ENCODE assay signal across 9 cellular contexts in the genomic region with DNA sequence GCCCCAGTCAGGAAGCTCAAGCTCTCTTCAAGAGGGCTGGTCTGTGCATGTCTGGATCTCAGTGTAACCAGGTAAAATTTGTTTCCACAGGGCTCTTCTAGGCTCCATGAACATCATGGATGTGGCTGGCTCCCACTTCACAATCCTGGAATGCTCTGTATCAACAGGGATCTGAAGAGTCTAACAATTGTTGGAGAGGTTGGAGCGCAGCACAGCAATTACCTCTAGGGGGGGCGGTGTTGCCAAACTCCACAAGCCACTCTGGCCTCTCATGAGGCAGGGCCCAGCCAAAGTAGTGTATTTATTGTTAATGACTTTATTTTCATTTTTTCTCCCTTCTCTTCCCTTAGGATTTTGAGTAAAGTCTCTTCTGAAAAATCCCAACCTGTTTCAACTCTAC. TPM values are rescaled to one million over a fixed set of nuclear protein-coding genes. Genes with fewer than 3 reads are reported as not detected.
DNase-seq lines count a peak whose midpoint lies in the region; ATAC-seq, FAIRE-seq and TF ChIP-seq lines count a peak whose summit lies in the region.
"Had no signal": no experiment of that assay in that cellular context is flagged by ENCODE, and none has a peak within 500 bp of the region (broad histone marks: within the 10 kb centered on the region; RNA-seq: fewer than 3 reads in every experiment).

No MANE protein-coding gene starts in this region.

- intact Hi-C loops in HepG2 (cut with micrococcal nuclease; ENCODE audit: unreplicated experiment), result no loop called here

- H3K27me3 ChIP-seq in HepG2 (ENCODE audit: control insufficient read depth in 1 of 2, insufficient read depth in 2 of 2, low read length in 2 of 2) (no peaks in the 10 kb centered on the region), gastroesophageal sphincter (no peaks in the 10 kb centered on the region)

- H3K36me3 ChIP-seq in HepG2 (replicated peaks in 1 of 2; ENCODE audit: control insufficient read depth in 1 of 2, insufficient read depth in 2 of 2, low read length in 2 of 2) (no peaks in the 10 kb centered on the region), gastroesophageal sphincter (no peaks in the 10 kb centered on the region)

- in situ Hi-C loops in HepG2 (cut with HindIII; ENCODE audit: extremely low pct_ligation_motif_present, low pct_unique_long_range_greater_than_20kb), result loop anchor here (25.0 kb wide), 1 partner anchor 242 kb away; a partner anchor contains a TSS

- TF ChIP-seq POLR2A in HepG2 (IDR thresholded peaks at IDR 0.05; ENCODE audit: insufficient read depth in 1 of 2, low read depth in 2 of 2, low read length in 2 of 2) (no peak), gastroesophageal sphincter (IDR thresholded peaks at IDR 0.05) (no peak)

- no peaks in the 10 kb centered on the region for H3K9me3 Mint-ChIP-seq in WTC11

- no peak for TF ChIP-seq EP300 in HepG2 (IDR thresholded peaks at IDR 0.05; ENCODE audit: low read depth in 2 of 2, low read length in 2 of 2)
- TF ChIP-seq EP300 in HepG2 (CRISPR knock-in tag; IDR thresholded peaks at IDR 0.05; ENCODE audit: borderline replicate concordance), result no peak
- no peak for TF ChIP-seq EP300 in gastroesophageal sphincter (IDR thresholded peaks at IDR 0.05)

- H3K9me3 ChIP-seq in HepG2 (ENCODE audit: low read length), result no peaks in the 10 kb centered on the region
- no peaks in the 10 kb centered on the region for H3K9me3 ChIP-seq in gastroesophageal sphincter

- no peak for TF ChIP-seq CTCF in WTC11 (IDR thresholded peaks at IDR 0.05)
- peak; percentile 67 for TF ChIP-seq CTCF in HepG2 (CRISPR knock-in tag; IDR thresholded peaks at IDR 0.05)
- TF ChIP-seq CTCF in gastroesophageal sphincter (IDR thresholded peaks at IDR 0.05), result peak in 1 of 4 experiments; percentile 31

- 0 out of 2 replicates have a peak, but pooled peaks have one; percentile 11 for TF ChIP-seq RAD21 in HepG2 (CRISPR knock-in tag; IDR thresholded peaks at IDR 0.05)

- no peak overlapping the region for H3K4me3 Mint-ChIP-seq in WTC11

- H3K79me2 ChIP-seq in HepG2 (ENCODE audit: insufficient read depth, low read length), result no peaks in the 10 kb centered on the region

- WGBS in HepG2 (ENCODE audit: low lambda C conversion rate), result 13% methylated on average over 2 of the region's 2 CpGs
- 17 to 34% methylated on average over 2 of the region's 2 CpGs for WGBS in gastroesophageal sphincter (ENCODE audit: low coverage in 1 of 2), 2 donors

- H3K4me1 ChIP-seq in HepG2 (ENCODE audit: insufficient read depth, low read length), result peaks cover 12% of the 10 kb centered on the region
- H3K4me1 ChIP-seq in gastroesophageal sphincter, result peaks cover 0 to 7% (median 0%) of the 10 kb centered on the region in 3 donors

- H3K4me2 ChIP-seq in HepG2 (ENCODE audit: low read depth, low read length), result no peak overlapping the region

- FAIRE-seq in HepG2 (lab: Jason Lieb, UNC), result peak; percentile 43

- H3K36me3 Mint-ChIP-seq in WTC11, result no peaks in the 10 kb centered on the region

- H3K4me3 ChIP-seq in HepG2 (replicated peaks in 1 of 3; ENCODE audit: insufficient read depth in 1 of 3, low read depth in 2 of 3, low read length in 3 of 3) (no peak overlapping the region), gastroesophageal sphincter (no peak overlapping the region)

- ATAC-seq in WTC11 (peak; percentile 97), HepG2 (peak; percentile 94), gastroesophageal sphincter (no peak), HG03432 (IDR thresholded peaks at IDR 0.05; ENCODE audit: unreplicated experiment) (no peak)

- H4K20me1 ChIP-seq in HepG2 (ENCODE audit: insufficient read depth, low read length), result no peaks in the 10 kb centered on the region

- peaks cover 2% of the 10 kb centered on the region; the same call in 1 of the 2 replicates for H3K27me3 Mint-ChIP-seq in WTC11 (ENCODE audit: low read depth)

- peak; percentile 37 for DNase-seq in NCI-H146 (lab: John Stamatoyannopoulos, UW)
- DNase-seq in NCI-H146 treated with DMSO at 0.1 percent for 48 hours (lab: John Stamatoyannopoulos, UW; ENCODE audit: unreplicated experiment), result no peak
- peak; percentile 48 for DNase-seq in LHCN-M2 (ENCODE audit: low read depth)
- peak; percentile 59 for DNase-seq in WTC11 (ENCODE audit: low spot score)
- DNase-seq in HepG2 (ENCODE audit: low spot score), result peak; percentile 48
- DNase-seq in NOMO-1 treated with dmso at 0.1 percent for 144 hours (lab: John Stamatoyannopoulos, UW; ENCODE audit: unreplicated experiment), result no peak

- peaks cover 10% of the 10 kb centered on the region for H3K4me1 Mint-ChIP-seq in WTC11

- CTCF ChIA-PET in WTC11 (lab: Charles Lee), result interaction anchor here (1.1 to 1.9 kb wide), 2 partner anchors 119 to 233 kb away, joined by 7 to 8 read pairs; no protein-coding TSS in a partner anchor
- CTCF ChIA-PET in HepG2 (lab: Yijun Ruan, JAX; ENCODE audit: low intra/inter-chr PET ratio, low total read pairs), result no interaction called here

- H3K27ac Mint-ChIP-seq in WTC11, result 0 out of 2 replicates have a peak overlapping the region, but pooled peaks have one; percentile 54

- POLR2A ChIA-PET in WTC11 (lab: Charles Lee) (no interaction called here), HepG2 (lab: Yijun Ruan, JAX) (no interaction called here)

- BruUV-seq in HepG2 (replicated peaks; lab: Mats Ljungman, UMichigan), result no TSS peak

- H3K27ac ChIP-seq in HepG2 (ENCODE audit: extremely low read length, insufficient read depth, low read length), result no peak overlapping the region
- no peak overlapping the region for H3K27ac ChIP-seq in gastroesophageal sphincter

- no peak overlapping the region for H2AFZ ChIP-seq in HepG2 (ENCODE audit: low read length)

- no peak overlapping the region for H3K9ac ChIP-seq in HepG2 (ENCODE audit: insufficient read depth, low read depth, low read length)

RNA-seq across cellular contexts. Expression of a gene that starts 6.1 kb away (rescaled TPM):
- 35.4 and 40.8 TPM in 2 replicates for total RNA-seq in LHCN-M2 (2014; rRNA removed)
- 22.9 TPM for polyA plus RNA-seq in LHCN-M2 (2012)
- total RNA-seq in WTC11 (2021), result 36.6 to 42.3 TPM (median 38.0 TPM) in 3 replicates
- total RNA-seq in HepG2 (2016; rRNA removed; fragmentation: Illumina TruSeq; extraction: Trizol), result 60.2 and 60.3 TPM in 2 replicates
- total RNA-seq in HepG2 (2016; cell fraction: cytosol; rRNA removed; fragmentation: Illumina TruSeq; extraction: Trizol; ENCODE audit: low read depth), result 13.3 and 14.4 TPM in 2 replicates
- total RNA-seq in HepG2 (2016; cell fraction: insoluble cytoplasmic fraction; rRNA removed; fragmentation: Illumina TruSeq; extraction: Trizol), result 56.4 and 59.3 TPM in 2 replicates
- total RNA-seq in HepG2 (2016; cell fraction: membrane; rRNA removed; fragmentation: Illumina TruSeq; extraction: Trizol), result 25.4 and 30.0 TPM in 2 replicates
- 46.2 and 46.9 TPM in 2 replicates for total RNA-seq in HepG2 (2016; cell fraction: nucleus; rRNA removed; fragmentation: Illumina TruSeq; extraction: Trizol)
- 38.4 and 42.2 TPM in 2 replicates for polyA plus RNA-seq in HepG2 (2011; rRNA removed)
- polyA plus RNA-seq in HepG2 (2011; cell fraction: cytosol; rRNA removed), result 31.2 and 31.6 TPM in 2 replicates
- 105 and 110 TPM in 2 replicates for polyA plus RNA-seq in HepG2 (2011; cell fraction: nucleus; rRNA removed)
- 31.8 and 34.3 TPM in 2 replicates for polyA plus RNA-seq in HepG2 (2012)
- 12.5 and 14.4 TPM in 2 replicates for polyA plus RNA-seq in HepG2 (2016; cell fraction: cytosol; fragmentation: Illumina TruSeq; extraction: Trizol; ENCODE audit: low read depth)
- polyA plus RNA-seq in HepG2 (2016; cell fraction: insoluble cytoplasmic fraction; fragmentation: Illumina TruSeq; extraction: Trizol; ENCODE audit: low read depth), result 49.2 and 49.4 TPM in 2 replicates
- polyA plus RNA-seq in HepG2 (2016; cell fraction: membrane; fragmentation: Illumina TruSeq; extraction: Trizol; ENCODE audit: low read depth), result 17.8 and 21.2 TPM in 2 replicates
- polyA plus RNA-seq in HepG2 (2016; cell fraction: nucleus; fragmentation: Illumina TruSeq; extraction: Trizol; ENCODE audit: insufficient read depth, low read depth), result 79.9 and 81.6 TPM in 2 replicates
- 63.6 and 87.1 TPM in 2 replicates for polyA minus RNA-seq in HepG2 (2011; rRNA and poly(A)+ RNA removed; ENCODE audit: low replicate concordance)
- 14.2 and 16.3 TPM in 2 replicates for polyA minus RNA-seq in HepG2 (2011; cell fraction: cytosol; rRNA and poly(A)+ RNA removed)
- 53.6 and 66.0 TPM in 2 replicates for polyA minus RNA-seq in HepG2 (2011; cell fraction: nucleus; rRNA and poly(A)+ RNA removed)
- total RNA-seq in gastroesophageal sphincter, result 10 to 100 TPM; 36.2 to 49.2 (median 44.3) TPM

RNA-seq across cellular contexts. Expression of a gene that starts 26.2 kb away (rescaled TPM):
- total RNA-seq in LHCN-M2 (2014; rRNA removed) (50.1 and 63.5 TPM in 2 replicates), WTC11 (2021) (64.5 to 76.2 TPM (median 66.5 TPM) in 3 replicates), HepG2 (2016; rRNA removed; fragmentation: Illumina TruSeq; extraction: Trizol) (25.4 and 29.0 TPM in 2 replicates), gastroesophageal sphincter (100 to 1,000 TPM in 1 of 4 donors, 10 to 100 TPM in 3; 56.8 to 117 (median 66.4) TPM)
- polyA plus RNA-seq in LHCN-M2 (2012), result 52.7 TPM
- total RNA-seq in HepG2 (2016; cell fraction: cytosol; rRNA removed; fragmentation: Illumina TruSeq; extraction: Trizol; ENCODE audit: low read depth), result 23.8 and 24.8 TPM in 2 replicates
- total RNA-seq in HepG2 (2016; cell fraction: insoluble cytoplasmic fraction; rRNA removed; fragmentation: Illumina TruSeq; extraction: Trizol), result 20.5 and 27.5 TPM in 2 replicates
- total RNA-seq in HepG2 (2016; cell fraction: membrane; rRNA removed; fragmentation: Illumina TruSeq; extraction: Trizol), result 52.6 and 55.8 TPM in 2 replicates
- total RNA-seq in HepG2 (2016; cell fraction: nucleus; rRNA removed; fragmentation: Illumina TruSeq; extraction: Trizol), result 28.8 and 35.1 TPM in 2 replicates
- polyA plus RNA-seq in HepG2 (2011; rRNA removed), result 36.1 and 42.9 TPM in 2 replicates
- 18.8 and 21.5 TPM in 2 replicates for polyA plus RNA-seq in HepG2 (2011; cell fraction: cytosol; rRNA removed)
- 166 and 190 TPM in 2 replicates for polyA plus RNA-seq in HepG2 (2011; cell fraction: nucleus; rRNA removed)
- 37.1 and 38.4 TPM in 2 replicates for polyA plus RNA-seq in HepG2 (2012)
- polyA plus RNA-seq in HepG2 (2016; cell fraction: cytosol; fragmentation: Illumina TruSeq; extraction: Trizol; ENCODE audit: low read depth), result 40.0 and 43.8 TPM in 2 replicates
- polyA plus RNA-seq in HepG2 (2016; cell fraction: insoluble cytoplasmic fraction; fragmentation: Illumina TruSeq; extraction: Trizol; ENCODE audit: low read depth), result 28.4 and 42.1 TPM in 2 replicates
- 59.8 and 69.8 TPM in 2 replicates for polyA plus RNA-seq in HepG2 (2016; cell fraction: membrane; fragmentation: Illumina TruSeq; extraction: Trizol; ENCODE audit: low read depth)
- polyA plus RNA-seq in HepG2 (2016; cell fraction: nucleus; fragmentation: Illumina TruSeq; extraction: Trizol; ENCODE audit: insufficient read depth, low read depth), result 134 and 135 TPM in 2 replicates
- polyA minus RNA-seq in HepG2 (2011; rRNA and poly(A)+ RNA removed; ENCODE audit: low replicate concordance), result 62.6 and 62.7 TPM in 2 replicates
- 24.4 and 29.1 TPM in 2 replicates for polyA minus RNA-seq in HepG2 (2011; cell fraction: cytosol; rRNA and poly(A)+ RNA removed)
- polyA minus RNA-seq in HepG2 (2011; cell fraction: nucleus; rRNA and poly(A)+ RNA removed), result 50.5 and 58.6 TPM in 2 replicates

RNA-seq across cellular contexts. Expression of a gene that starts 32.1 kb away (rescaled TPM):
- total RNA-seq in LHCN-M2 (2014; rRNA removed) (not detected in 2 replicates), WTC11 (2021) (not detected in 3 replicates), HepG2 (2016; rRNA removed; fragmentation: Illumina TruSeq; extraction: Trizol) (not detected in 2 replicates), gastroesophageal sphincter (not detected)
- 0.02 TPM for polyA plus RNA-seq in LHCN-M2 (2012)
- not detected in 2 replicates for total RNA-seq in HepG2 (2016; cell fraction: cytosol; rRNA removed; fragmentation: Illumina TruSeq; extraction: Trizol; ENCODE audit: low read depth)
- not detected in 2 replicates for total RNA-seq in HepG2 (2016; cell fraction: insoluble cytoplasmic fraction; rRNA removed; fragmentation: Illumina TruSeq; extraction: Trizol)
- not detected in 2 replicates for total RNA-seq in HepG2 (2016; cell fraction: membrane; rRNA removed; fragmentation: Illumina TruSeq; extraction: Trizol)
- not detected in 2 replicates for total RNA-seq in HepG2 (2016; cell fraction: nucleus; rRNA removed; fragmentation: Illumina TruSeq; extraction: Trizol)
- not detected in 2 replicates for polyA plus RNA-seq in HepG2 (2011; rRNA removed)
- not detected in 2 replicates for polyA plus RNA-seq in HepG2 (2011; cell fraction: cytosol; rRNA removed)
- not detected in 2 replicates for polyA plus RNA-seq in HepG2 (2011; cell fraction: nucleus; rRNA removed)
- polyA plus RNA-seq in HepG2 (2012), result not detected in 2 replicates
- not detected in 2 replicates for polyA plus RNA-seq in HepG2 (2016; cell fraction: cytosol; fragmentation: Illumina TruSeq; extraction: Trizol; ENCODE audit: low read depth)
- not detected in 2 replicates for polyA plus RNA-seq in HepG2 (2016; cell fraction: insoluble cytoplasmic fraction; fragmentation: Illumina TruSeq; extraction: Trizol; ENCODE audit: low read depth)
- polyA plus RNA-seq in HepG2 (2016; cell fraction: membrane; fragmentation: Illumina TruSeq; extraction: Trizol; ENCODE audit: low read depth), result not detected in 2 replicates
- polyA plus RNA-seq in HepG2 (2016; cell fraction: nucleus; fragmentation: Illumina TruSeq; extraction: Trizol; ENCODE audit: insufficient read depth, low read depth), result not detected in 2 replicates
- polyA minus RNA-seq in HepG2 (2011; rRNA and poly(A)+ RNA removed; ENCODE audit: low replicate concordance), result not detected in 2 replicates
- polyA minus RNA-seq in HepG2 (2011; cell fraction: cytosol; rRNA and poly(A)+ RNA removed), result not detected in 2 replicates
- polyA minus RNA-seq in HepG2 (2011; cell fraction: nucleus; rRNA and poly(A)+ RNA removed), result not detected in 2 replicates
- polyA plus RNA-seq: neural cell had no signal

RNA-seq across cellular contexts. Expression of a gene that starts 45.6 kb away (rescaled TPM):
- 569 and 621 TPM in 2 replicates for total RNA-seq in LHCN-M2 (2014; rRNA removed)
- 919 TPM for polyA plus RNA-seq in LHCN-M2 (2012)
- 370 to 399 TPM (median 383 TPM) in 3 replicates for total RNA-seq in WTC11 (2021)
- 124 and 126 TPM in 2 replicates for total RNA-seq in HepG2 (2016; rRNA removed; fragmentation: Illumina TruSeq; extraction: Trizol)
- total RNA-seq in HepG2 (2016; cell fraction: cytosol; rRNA removed; fragmentation: Illumina TruSeq; extraction: Trizol; ENCODE audit: low read depth), result 72.2 and 73.9 TPM in 2 replicates
- total RNA-seq in HepG2 (2016; cell fraction: insoluble cytoplasmic fraction; rRNA removed; fragmentation: Illumina TruSeq; extraction: Trizol), result 120 and 132 TPM in 2 replicates
- total RNA-seq in HepG2 (2016; cell fraction: membrane; rRNA removed; fragmentation: Illumina TruSeq; extraction: Trizol), result 105 and 110 TPM in 2 replicates
- total RNA-seq in HepG2 (2016; cell fraction: nucleus; rRNA removed; fragmentation: Illumina TruSeq; extraction: Trizol), result 55.3 and 71.0 TPM in 2 replicates
- polyA plus RNA-seq in HepG2 (2011; rRNA removed), result 146 and 189 TPM in 2 replicates
- polyA plus RNA-seq in HepG2 (2011; cell fraction: cytosol; rRNA removed), result 105 and 107 TPM in 2 replicates
- 190 and 200 TPM in 2 replicates for polyA plus RNA-seq in HepG2 (2011; cell fraction: nucleus; rRNA removed)
- polyA plus RNA-seq in HepG2 (2012), result 119 and 172 TPM in 2 replicates
- 89.6 and 102 TPM in 2 replicates for polyA plus RNA-seq in HepG2 (2016; cell fraction: cytosol; fragmentation: Illumina TruSeq; extraction: Trizol; ENCODE audit: low read depth)
- polyA plus RNA-seq in HepG2 (2016; cell fraction: insoluble cytoplasmic fraction; fragmentation: Illumina TruSeq; extraction: Trizol; ENCODE audit: low read depth), result 155 and 182 TPM in 2 replicates
- polyA plus RNA-seq in HepG2 (2016; cell fraction: membrane; fragmentation: Illumina TruSeq; extraction: Trizol; ENCODE audit: low read depth), result 110 and 116 TPM in 2 replicates
- polyA plus RNA-seq in HepG2 (2016; cell fraction: nucleus; fragmentation: Illumina TruSeq; extraction: Trizol; ENCODE audit: insufficient read depth, low read depth), result 139 and 149 TPM in 2 replicates
- polyA minus RNA-seq in HepG2 (2011; rRNA and poly(A)+ RNA removed; ENCODE audit: low replicate concordance), result 177 and 651 TPM in 2 replicates
- polyA minus RNA-seq in HepG2 (2011; cell fraction: cytosol; rRNA and poly(A)+ RNA removed), result 51.9 and 58.8 TPM in 2 replicates
- 68.9 and 87.9 TPM in 2 replicates for polyA minus RNA-seq in HepG2 (2011; cell fraction: nucleus; rRNA and poly(A)+ RNA removed)
- 100 to 1,000 TPM; 234 to 322 (median 288) TPM for total RNA-seq in gastroesophageal sphincter

RNA-seq across cellular contexts. Expression of a gene that starts 57.0 kb away (rescaled TPM):
- 34.8 and 45.4 TPM in 2 replicates for total RNA-seq in LHCN-M2 (2014; rRNA removed)
- 40.7 TPM for polyA plus RNA-seq in LHCN-M2 (2012)
- total RNA-seq in WTC11 (2021), result 49.7 to 63.6 TPM (median 50.0 TPM) in 3 replicates
- total RNA-seq in HepG2 (2016; rRNA removed; fragmentation: Illumina TruSeq; extraction: Trizol), result 32.7 and 38.8 TPM in 2 replicates
- total RNA-seq in HepG2 (2016; cell fraction: cytosol; rRNA removed; fragmentation: Illumina TruSeq; extraction: Trizol; ENCODE audit: low read depth), result 7.0 and 8.6 TPM in 2 replicates
- total RNA-seq in HepG2 (2016; cell fraction: insoluble cytoplasmic fraction; rRNA removed; fragmentation: Illumina TruSeq; extraction: Trizol), result 30.5 and 38.2 TPM in 2 replicates
- 9.7 and 13.0 TPM in 2 replicates for total RNA-seq in HepG2 (2016; cell fraction: membrane; rRNA removed; fragmentation: Illumina TruSeq; extraction: Trizol)
- total RNA-seq in HepG2 (2016; cell fraction: nucleus; rRNA removed; fragmentation: Illumina TruSeq; extraction: Trizol), result 31.0 and 40.0 TPM in 2 replicates
- 46.5 and 48.2 TPM in 2 replicates for polyA plus RNA-seq in HepG2 (2011; rRNA removed)
- polyA plus RNA-seq in HepG2 (2011; cell fraction: cytosol; rRNA removed), result 30.2 and 39.9 TPM in 2 replicates
- polyA plus RNA-seq in HepG2 (2011; cell fraction: nucleus; rRNA removed), result 164 and 188 TPM in 2 replicates
- 28.3 and 31.4 TPM in 2 replicates for polyA plus RNA-seq in HepG2 (2012)
- 4.3 TPM in 2 replicates for polyA plus RNA-seq in HepG2 (2016; cell fraction: cytosol; fragmentation: Illumina TruSeq; extraction: Trizol; ENCODE audit: low read depth)
- polyA plus RNA-seq in HepG2 (2016; cell fraction: insoluble cytoplasmic fraction; fragmentation: Illumina TruSeq; extraction: Trizol; ENCODE audit: low read depth), result 30.4 and 34.2 TPM in 2 replicates
- 5.7 and 8.3 TPM in 2 replicates for polyA plus RNA-seq in HepG2 (2016; cell fraction: membrane; fragmentation: Illumina TruSeq; extraction: Trizol; ENCODE audit: low read depth)
- 92.9 and 103 TPM in 2 replicates for polyA plus RNA-seq in HepG2 (2016; cell fraction: nucleus; fragmentation: Illumina TruSeq; extraction: Trizol; ENCODE audit: insufficient read depth, low read depth)
- 79.8 and 202 TPM in 2 replicates for polyA minus RNA-seq in HepG2 (2011; rRNA and poly(A)+ RNA removed; ENCODE audit: low replicate concordance)
- polyA minus RNA-seq in HepG2 (2011; cell fraction: cytosol; rRNA and poly(A)+ RNA removed), result 25.1 and 28.6 TPM in 2 replicates
- 71.1 and 80.3 TPM in 2 replicates for polyA minus RNA-seq in HepG2 (2011; cell fraction: nucleus; rRNA and poly(A)+ RNA removed)
- total RNA-seq in gastroesophageal sphincter, result 10 to 100 TPM; 31.8 to 54.9 (median 39.5) TPM

Comparison
In these comparisons a context has a peak if more than half of its experiments do, and no peak if none do; other contexts are left out.
1. DNase-seq: peak in NCI-H146 (single experiment), LHCN-M2 (single experiment), WTC11 (single experiment) and HepG2 (single experiment); none in NCI-H146 treated with DMSO at 0.1 percent for 48 hours (single experiment) and NOMO-1 treated with dmso at 0.1 percent for 144 hours (single experiment).
2. ATAC-seq: peak in WTC11 (single experiment) and HepG2 (single experiment); none in gastroesophageal sphincter (single experiment) and HG03432 (single experiment).